ENCODE assay signal across 13 cellular contexts in the genomic region with DNA sequence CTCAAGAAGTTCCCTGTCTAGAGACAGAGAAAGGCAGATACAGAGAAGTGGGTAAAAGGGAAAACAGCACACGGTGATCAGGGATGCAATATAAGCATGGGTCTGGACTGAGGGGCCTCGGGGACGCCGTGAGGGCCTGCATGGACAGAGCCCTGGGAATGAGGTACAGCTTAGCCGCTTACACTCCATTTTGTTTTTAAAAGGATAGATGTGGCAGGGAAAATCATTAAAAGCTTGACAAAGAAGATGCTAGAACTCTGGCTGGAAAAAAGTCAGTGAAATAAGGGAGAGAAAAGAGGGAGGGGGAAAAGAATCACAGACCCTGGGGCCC.
DNase-seq lines count a peak whose midpoint lies in the region; ATAC-seq and TF ChIP-seq lines count a peak whose summit lies in the region.
"Had no signal": no experiment of that assay in that cellular context is flagged by ENCODE, and none has a peak within 500 bp of the region (broad histone marks: within the 10 kb centered on the region; RNA-seq: fewer than 3 reads in every experiment).

No MANE protein-coding gene starts in this region.

- H3K4me1 ChIP-seq in GM23248 (ENCODE audit: insufficient read depth) (peaks cover 43% of the 10 kb centered on the region), prostate gland (replicated peaks) (peaks cover 2% of the 10 kb centered on the region)
- H3K4me1 ChIP-seq: neural progenitor cell had no signal

- intact Hi-C loops in prostate gland (cut with DNase I), result loop anchor here (5.0 kb wide), 1 partner anchor 66 kb away; no protein-coding TSS in a partner anchor

- no peak overlapping the region for H3K4me3 ChIP-seq in GM23248
- H3K4me3 ChIP-seq in prostate gland, result no peak overlapping the region
- H3K4me3 ChIP-seq: esophagus muscularis mucosa, neural progenitor cell had no signal

- no peak overlapping the region for H3K9ac ChIP-seq in GM23248
- H3K9ac ChIP-seq: neural progenitor cell had no signal

- in situ Hi-C loops in GM23248 (cut with MboI), result no loop called here

- H3K4me1 Mint-ChIP-seq in glutamatergic neuron (ENCODE audit: low read depth, unreplicated experiment), result peaks cover 20% of the 10 kb centered on the region
- no peaks in the 10 kb centered on the region for H3K4me1 Mint-ChIP-seq in effector memory CD8-positive, alpha-beta T cell (ENCODE audit: low read depth in 2 of 2)

- H3K27ac Mint-ChIP-seq in glutamatergic neuron (ENCODE audit: unreplicated experiment), result peak overlapping the region; percentile 45
- H3K27ac Mint-ChIP-seq in effector memory CD8-positive, alpha-beta T cell, result no peak overlapping the region

- H3K27me3 Mint-ChIP-seq in glutamatergic neuron (ENCODE audit: unreplicated experiment), result no peaks in the 10 kb centered on the region
- peaks cover 15 to 41% of the 10 kb centered on the region in 2 donors for H3K27me3 Mint-ChIP-seq in effector memory CD8-positive, alpha-beta T cell

- H3K27me3 ChIP-seq in GM23248 (replicated peaks; ENCODE audit: insufficient read depth), result no peaks in the 10 kb centered on the region
- no peaks in the 10 kb centered on the region for H3K27me3 ChIP-seq in prostate gland (replicated peaks; ENCODE audit: insufficient read depth)
- H3K27me3 ChIP-seq: esophagus muscularis mucosa, neural progenitor cell had no signal

- H3K79me2 ChIP-seq in GM23248 (ENCODE audit: insufficient read depth), result no peaks in the 10 kb centered on the region

- 93 to 94% methylated on average over 5 of the region's 5 CpGs for WGBS in GM23248 (ENCODE audit: low coverage in 1 of 2, low lambda C conversion rate in 2 of 2, missing lambda C conversion rate in 2 of 2), 2 experiments
- WGBS in prostate gland, result 88% methylated on average over 5 of the region's 5 CpGs

- peak overlapping the region; percentile 29 for H3K4me2 ChIP-seq in GM23248 (ENCODE audit: unreplicated experiment)
- H3K4me2 ChIP-seq: neural progenitor cell had no signal

- H3K36me3 Mint-ChIP-seq in glutamatergic neuron (ENCODE audit: unreplicated experiment), result no peaks in the 10 kb centered on the region
- H3K36me3 Mint-ChIP-seq in effector memory CD8-positive, alpha-beta T cell (ENCODE audit: insufficient read depth), result no peaks in the 10 kb centered on the region
- H3K36me3 Mint-ChIP-seq: neural progenitor cell had no signal

- H3K36me3 ChIP-seq in GM23248 (ENCODE audit: low read depth), result no peaks in the 10 kb centered on the region
- no peaks in the 10 kb centered on the region for H3K36me3 ChIP-seq in prostate gland
- H3K36me3 ChIP-seq: esophagus muscularis mucosa, neural progenitor cell had no signal

- ATAC-seq in GM19397 (IDR thresholded peaks at IDR 0.05; ENCODE audit: unreplicated experiment) (no peak), HG03378 (IDR thresholded peaks at IDR 0.05; ENCODE audit: unreplicated experiment) (no peak)
- ATAC-seq in effector memory CD8-positive, alpha-beta T cell (replicated peaks), result no peak

- H3K9me3 Mint-ChIP-seq in glutamatergic neuron (ENCODE audit: unreplicated experiment), result no peaks in the 10 kb centered on the region
- no peaks in the 10 kb centered on the region for H3K9me3 Mint-ChIP-seq in effector memory CD8-positive, alpha-beta T cell
- H3K9me3 Mint-ChIP-seq: neural progenitor cell had no signal

- H4K20me1 ChIP-seq in GM23248 (ENCODE audit: insufficient read depth), result no peaks in the 10 kb centered on the region

- peaks cover 36% of the 10 kb centered on the region for H3F3A ChIP-seq in GM23248 (ENCODE audit: insufficient read depth)

- DNase-seq in GM23248, result no peak
- DNase-seq in glutamatergic neuron, result no peak
- no peak for DNase-seq in prostate gland (ENCODE audit: low spot score)
- DNase-seq in activated CD4-positive, alpha-beta T cell treated with anti-CD3 and anti-CD28 coated beads for 48 hours, result no peak
- no peak for DNase-seq in effector memory CD8-positive, alpha-beta T cell
- DNase-seq: activated CD4-positive, alpha-beta T cell treated with anti-CD3 and anti-CD28 coated beads, Interleukin-2, amount 50 U/mL, for 4 hours; activated naive CD4-positive, alpha-beta T cell treated with anti-CD3 and anti-CD28 coated beads, Interleukin-2, amount 50 U/mL, for 16 hours; activated T-cell treated with anti-CD3 and anti-CD28 coated beads, Interleukin-2, amount 50 U/mL, for 1 hour had no signal

- no peak overlapping the region for H2AFZ ChIP-seq in GM23248
- H2AFZ ChIP-seq: neural progenitor cell had no signal

- H3K9me3 ChIP-seq in GM23248 (ENCODE audit: low read depth), result no peaks in the 10 kb centered on the region
- no peaks in the 10 kb centered on the region for H3K9me3 ChIP-seq in prostate gland
- H3K9me3 ChIP-seq: esophagus muscularis mucosa had no signal

- no peak overlapping the region for H3K4me3 Mint-ChIP-seq in glutamatergic neuron (ENCODE audit: unreplicated experiment)
- H3K4me3 Mint-ChIP-seq in effector memory CD8-positive, alpha-beta T cell, result no peak overlapping the region

- H3K9me2 ChIP-seq in GM23248 (ENCODE audit: insufficient read depth), result no peaks in the 10 kb centered on the region

- no peak for TF ChIP-seq POLR2A in prostate gland (IDR thresholded peaks at IDR 0.05)

- H3K27ac ChIP-seq in GM23248 (no peak overlapping the region), VCaP (peak overlapping the region; percentile 98), prostate gland (peak overlapping the region; percentile 46 to 64)
- H3K27ac ChIP-seq: esophagus muscularis mucosa, neural progenitor cell had no signal

- TF ChIP-seq CTCF in VCaP (conservative IDR thresholded peaks at IDR 0.05) (no peak), glutamatergic neuron (IDR thresholded peaks at IDR 0.05; ENCODE audit: partially characterized antibody, unreplicated experiment) (no peak), prostate gland (IDR thresholded peaks at IDR 0.05) (no peak)
